7 cellular contexts compared by ENCODE assay signal in the genomic region with DNA sequence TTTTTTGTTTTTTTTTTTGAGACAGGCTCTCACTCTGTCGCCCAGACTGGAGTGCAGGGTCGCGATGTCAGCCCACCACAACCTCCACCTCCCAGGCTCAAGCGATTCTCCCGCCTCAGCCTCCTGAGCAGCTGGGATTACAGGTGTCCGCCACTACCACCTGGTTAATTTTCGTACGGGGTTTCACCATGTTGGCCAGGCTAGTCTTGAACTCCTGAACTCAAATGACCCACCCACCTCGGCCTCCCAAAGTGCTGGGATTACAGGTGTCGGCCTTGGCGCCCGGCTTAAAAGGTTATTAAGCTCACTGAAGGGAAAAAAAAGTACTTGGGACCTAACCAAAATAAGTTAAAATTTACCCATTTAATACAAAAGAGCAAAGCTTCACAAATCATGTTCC. TPM values are rescaled to one million over a fixed set of nuclear protein-coding genes. Genes with fewer than 3 reads are reported as not detected.
A peak's percentile ranks its signal among the peaks of the same experiment; 100 is the strongest.
DNase-seq lines count a peak whose midpoint lies in the region; TF ChIP-seq lines count a peak whose summit lies in the region.

No MANE protein-coding gene starts in this region.

- H3K4me1 ChIP-seq in GM23248 (ENCODE audit: insufficient read depth) (no peaks in the 10 kb centered on the region), OCI-LY3 (ENCODE audit: low read length) (peaks cover 62% of the 10 kb centered on the region), ectodermal cell (ENCODE audit: control insufficient read depth, insufficient read depth, low read length) (peaks cover 22% of the 10 kb centered on the region)

- no peaks in the 10 kb centered on the region for H3K9me2 ChIP-seq in GM23248 (ENCODE audit: insufficient read depth)

- DNase-seq in GM23248 (no peak), retinal pigment epithelial cell (ENCODE audit: low read depth) (no peak), NCI-H2029 treated with DMSO at 0.1 percent for 48 hours (lab: John Stamatoyannopoulos, UW) (no peak), GM19238 (ENCODE audit: insufficient read length, low spot score) (no peak), NCI-H1105 (lab: John Stamatoyannopoulos, UW) (no peak)

- no peaks in the 10 kb centered on the region for H3F3A ChIP-seq in GM23248 (ENCODE audit: insufficient read depth)

- H3K4me3 ChIP-seq in GM23248 (peak overlapping the region; percentile 70), OCI-LY3 (ENCODE audit: low read length) (peak overlapping the region; percentile 97), ectodermal cell (ENCODE audit: insufficient read depth, low read depth, low read length) (peak overlapping the region; percentile 57), retinal pigment epithelial cell (ENCODE audit: low read length) (peak overlapping the region; percentile 47)

- 85 to 89% methylated on average over 12 of the region's 12 CpGs for WGBS in GM23248 (ENCODE audit: low coverage in 1 of 2, low lambda C conversion rate in 2 of 2, missing lambda C conversion rate in 2 of 2), 2 experiments
- 91 to 93% methylated on average over 12 of the region's 12 CpGs for WGBS in ectodermal cell, 2 experiments

- H4K20me1 ChIP-seq in GM23248 (ENCODE audit: insufficient read depth) (no peaks in the 10 kb centered on the region), OCI-LY3 (ENCODE audit: insufficient read depth, low read length) (peaks cover 3% of the 10 kb centered on the region; the same call in 1 of the 2 replicates)

- H3K36me3 ChIP-seq in GM23248 (ENCODE audit: low read depth) (peaks cover 13% of the 10 kb centered on the region; the same call in 1 of the 2 replicates), OCI-LY3 (replicated peaks; ENCODE audit: low read depth, low read length) (peaks cover 53% of the 10 kb centered on the region), ectodermal cell (ENCODE audit: control insufficient read depth, insufficient read depth, low read length) (peaks cover 12% of the 10 kb centered on the region)

- peak overlapping the region; percentile 35 for H3K27ac ChIP-seq in GM23248
- H3K27ac ChIP-seq in OCI-LY3 (ENCODE audit: low read length), result peak overlapping the region; percentile 97
- no peak overlapping the region for H3K27ac ChIP-seq in ectodermal cell (ENCODE audit: insufficient read depth, low read depth, low read length, poor library complexity, severe bottlenecking)

- H3K9ac ChIP-seq in GM23248 (peak overlapping the region; percentile 67), OCI-LY3 (ENCODE audit: low read length) (peak overlapping the region; percentile 95)

- TF ChIP-seq CTCF in OCI-LY3 (IDR thresholded peaks at IDR 0.05; ENCODE audit: low read depth, low read length), result no peak
- no peak for TF ChIP-seq CTCF in retinal pigment epithelial cell (conservative IDR thresholded peaks at IDR 0.05; ENCODE audit: low read depth, low read length)

- H3K27me3 ChIP-seq in GM23248 (replicated peaks; ENCODE audit: insufficient read depth) (no peaks in the 10 kb centered on the region), OCI-LY3 (ENCODE audit: low read depth, low read length) (no peaks in the 10 kb centered on the region), ectodermal cell (ENCODE audit: control insufficient read depth, insufficient read depth, low read length, poor library complexity, severe bottlenecking) (peaks cover 8% of the 10 kb centered on the region)

- H3K9me3 ChIP-seq in GM23248 (ENCODE audit: low read depth) (no peaks in the 10 kb centered on the region), OCI-LY3 (ENCODE audit: insufficient read depth, low read length) (no peaks in the 10 kb centered on the region), ectodermal cell (ENCODE audit: control insufficient read depth, low read length) (no peaks in the 10 kb centered on the region)

- peak overlapping the region; percentile 61 for H3K4me2 ChIP-seq in GM23248 (ENCODE audit: unreplicated experiment)
- H3K4me2 ChIP-seq in OCI-LY3 (ENCODE audit: low read length), result peak overlapping the region; percentile 86

- in situ Hi-C loops in GM23248 (cut with MboI), result no loop called here

- H3K79me2 ChIP-seq in GM23248 (ENCODE audit: insufficient read depth) (peaks cover 56% of the 10 kb centered on the region), OCI-LY3 (ENCODE audit: low read length) (peaks cover 70% of the 10 kb centered on the region)

- H2AFZ ChIP-seq in GM23248, result no peak overlapping the region
- no peak overlapping the region for H2AFZ ChIP-seq in OCI-LY3 (ENCODE audit: low read depth, low read length)

RNA-seq across cellular contexts. Expression of a gene that starts 1.9 kb away (rescaled TPM):
- 17.5 and 18.5 TPM in 2 replicates for total RNA-seq in GM23248 (2014; rRNA removed; shearing (Covaris generic))
- polyA plus RNA-seq in GM23248 (2016; fragmentation: Nextera tagmentation; extraction: Ambion mirVana), result 1.2 and 1.7 TPM in 2 replicates
- polyA plus RNA-seq in ectodermal cell (2013, experiment 1 of 4), result 24.8 TPM
- polyA plus RNA-seq in ectodermal cell (2013, experiment 2 of 4), result 24.0 TPM
- polyA plus RNA-seq in ectodermal cell (2013, experiment 3 of 4), result 23.4 TPM
- polyA plus RNA-seq in ectodermal cell (2013, experiment 4 of 4), result 26.3 TPM

RNA-seq across cellular contexts. Expression of a gene that starts 42.9 kb away (rescaled TPM):
- not detected in 2 replicates for total RNA-seq in GM23248 (2014; rRNA removed; shearing (Covaris generic))
- 0.25 TPM in 1 of 2 replicates, not detected in the other for polyA plus RNA-seq in GM23248 (2016; fragmentation: Nextera tagmentation; extraction: Ambion mirVana)
- 60.6 TPM for polyA plus RNA-seq in ectodermal cell (2013, experiment 1 of 4)
- polyA plus RNA-seq in ectodermal cell (2013, experiment 2 of 4), result 54.1 TPM
- 39.6 TPM for polyA plus RNA-seq in ectodermal cell (2013, experiment 3 of 4)
- 47.9 TPM for polyA plus RNA-seq in ectodermal cell (2013, experiment 4 of 4)

RNA-seq across cellular contexts. Expression of a gene that starts 55.1 kb away (rescaled TPM):
- 42.4 and 52.2 TPM in 2 replicates for total RNA-seq in GM23248 (2014; rRNA removed; shearing (Covaris generic))
- polyA plus RNA-seq in GM23248 (2016; fragmentation: Nextera tagmentation; extraction: Ambion mirVana), result 9.7 and 9.9 TPM in 2 replicates
- 19.7 TPM for polyA plus RNA-seq in ectodermal cell (2013, experiment 1 of 4)
- 17.8 TPM for polyA plus RNA-seq in ectodermal cell (2013, experiment 2 of 4)
- polyA plus RNA-seq in ectodermal cell (2013, experiment 3 of 4), result 17.8 TPM
- polyA plus RNA-seq in ectodermal cell (2013, experiment 4 of 4), result 16.0 TPM

Comparison
In these comparisons a context has a peak if more than half of its experiments do, and no peak if none do; other contexts are left out.
1. H3K4me3 ChIP-seq: peak in every context shown above with its lines; median percentile 97 in OCI-LY3; 70 in GM23248; 57 in ectodermal cell; 47 in retinal pigment epithelial cell.